In the genomic region with DNA sequence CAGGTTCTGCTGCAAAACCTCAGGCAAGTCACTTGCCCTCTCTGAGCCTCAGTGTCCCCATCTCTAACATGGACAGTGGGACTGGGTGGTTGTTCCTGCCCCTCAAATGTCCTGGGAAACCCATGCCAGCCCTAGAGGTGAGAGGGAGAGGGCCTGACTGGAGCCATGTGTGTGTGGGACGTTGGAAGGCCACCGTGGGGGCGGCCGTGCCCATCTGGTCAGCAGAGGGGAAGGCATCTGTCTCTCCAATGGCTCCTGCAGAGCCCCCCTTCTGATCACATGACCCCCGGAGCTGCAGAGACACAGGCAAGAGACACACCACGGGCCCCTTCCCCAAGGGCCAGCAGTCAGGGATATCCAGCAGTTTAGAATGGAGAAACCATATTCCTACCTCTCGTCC, we compare ENCODE assay signal across 2 cellular contexts.
TF ChIP-seq lines count a peak whose summit lies in the region.

No MANE protein-coding gene starts in this region.

TF ChIP-seq in A549, 52 proteins besides CTCF, POLR2A, EP300 and RAD21:
- TF ChIP-seq NPAS2 (CRISPR knock-in tag; IDR thresholded peaks at IDR 0.05; ENCODE audit: borderline replicate concordance) (no peak), CHD4 (IDR thresholded peaks at IDR 0.05; ENCODE audit: borderline replicate concordance) (no peak), SMC3 (IDR thresholded peaks at IDR 0.05) (no peak), KDM5A (IDR thresholded peaks at IDR 0.05) (no peak), HOXB5 (CRISPR knock-in tag; IDR thresholded peaks at IDR 0.05) (no peak), GATA3 (IDR thresholded peaks at IDR 0.05; ENCODE audit: borderline replicate concordance) (no peak), RCOR1 (IDR thresholded peaks at IDR 0.05; ENCODE audit: low read depth, low read length) (no peak)
- TF ChIP-seq, protein P1, sequence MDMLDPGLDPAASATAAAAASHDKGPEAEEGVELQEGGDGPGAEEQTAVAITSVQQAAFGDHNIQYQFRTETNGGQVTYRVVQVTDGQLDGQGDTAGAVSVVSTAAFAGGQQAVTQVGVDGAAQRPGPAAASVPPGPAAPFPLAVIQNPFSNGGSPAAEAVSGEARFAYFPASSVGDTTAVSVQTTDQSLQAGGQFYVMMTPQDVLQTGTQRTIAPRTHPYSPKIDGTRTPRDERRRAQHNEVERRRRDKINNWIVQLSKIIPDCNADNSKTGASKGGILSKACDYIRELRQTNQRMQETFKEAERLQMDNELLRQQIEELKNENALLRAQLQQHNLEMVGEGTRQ (IDR thresholded peaks at IDR 0.05) = no peak
- TF ChIP-seq, protein P2, sequence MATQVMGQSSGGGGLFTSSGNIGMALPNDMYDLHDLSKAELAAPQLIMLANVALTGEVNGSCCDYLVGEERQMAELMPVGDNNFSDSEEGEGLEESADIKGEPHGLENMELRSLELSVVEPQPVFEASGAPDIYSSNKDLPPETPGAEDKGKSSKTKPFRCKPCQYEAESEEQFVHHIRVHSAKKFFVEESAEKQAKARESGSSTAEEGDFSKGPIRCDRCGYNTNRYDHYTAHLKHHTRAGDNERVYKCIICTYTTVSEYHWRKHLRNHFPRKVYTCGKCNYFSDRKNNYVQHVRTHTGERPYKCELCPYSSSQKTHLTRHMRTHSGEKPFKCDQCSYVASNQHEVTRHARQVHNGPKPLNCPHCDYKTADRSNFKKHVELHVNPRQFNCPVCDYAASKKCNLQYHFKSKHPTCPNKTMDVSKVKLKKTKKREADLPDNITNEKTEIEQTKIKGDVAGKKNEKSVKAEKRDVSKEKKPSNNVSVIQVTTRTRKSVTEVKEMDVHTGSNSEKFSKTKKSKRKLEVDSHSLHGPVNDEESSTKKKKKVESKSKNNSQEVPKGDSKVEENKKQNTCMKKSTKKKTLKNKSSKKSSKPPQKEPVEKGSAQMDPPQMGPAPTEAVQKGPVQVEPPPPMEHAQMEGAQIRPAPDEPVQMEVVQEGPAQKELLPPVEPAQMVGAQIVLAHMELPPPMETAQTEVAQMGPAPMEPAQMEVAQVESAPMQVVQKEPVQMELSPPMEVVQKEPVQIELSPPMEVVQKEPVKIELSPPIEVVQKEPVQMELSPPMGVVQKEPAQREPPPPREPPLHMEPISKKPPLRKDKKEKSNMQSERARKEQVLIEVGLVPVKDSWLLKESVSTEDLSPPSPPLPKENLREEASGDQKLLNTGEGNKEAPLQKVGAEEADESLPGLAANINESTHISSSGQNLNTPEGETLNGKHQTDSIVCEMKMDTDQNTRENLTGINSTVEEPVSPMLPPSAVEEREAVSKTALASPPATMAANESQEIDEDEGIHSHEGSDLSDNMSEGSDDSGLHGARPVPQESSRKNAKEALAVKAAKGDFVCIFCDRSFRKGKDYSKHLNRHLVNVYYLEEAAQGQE (IDR thresholded peaks at IDR 0.05) = no peak
- TF ChIP-seq, protein P3, sequence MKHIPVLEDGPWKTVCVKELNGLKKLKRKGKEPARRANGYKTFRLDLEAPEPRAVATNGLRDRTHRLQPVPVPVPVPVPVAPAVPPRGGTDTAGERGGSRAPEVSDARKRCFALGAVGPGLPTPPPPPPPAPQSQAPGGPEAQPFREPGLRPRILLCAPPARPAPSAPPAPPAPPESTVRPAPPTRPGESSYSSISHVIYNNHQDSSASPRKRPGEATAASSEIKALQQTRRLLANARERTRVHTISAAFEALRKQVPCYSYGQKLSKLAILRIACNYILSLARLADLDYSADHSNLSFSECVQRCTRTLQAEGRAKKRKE (CRISPR knock-in tag; IDR thresholded peaks at IDR 0.05; ENCODE audit: low read depth) = no peak
- TF ChIP-seq, protein P4, sequence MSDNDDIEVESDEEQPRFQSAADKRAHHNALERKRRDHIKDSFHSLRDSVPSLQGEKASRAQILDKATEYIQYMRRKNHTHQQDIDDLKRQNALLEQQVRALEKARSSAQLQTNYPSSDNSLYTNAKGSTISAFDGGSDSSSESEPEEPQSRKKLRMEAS (IDR thresholded peaks at IDR 0.05) = no peak

TF ChIP-seq in IMR-90, 13 proteins besides CTCF, POLR2A, EP300 and RAD21:
- no peak for TF ChIP-seq RCOR1 (IDR thresholded peaks at IDR 0.05; ENCODE audit: insufficient replicate concordance, low read length)
- TF ChIP-seq MAZ (IDR thresholded peaks at IDR 0.05; ENCODE audit: borderline replicate concordance, low read depth, low read length) = no peak
- no peak for TF ChIP-seq CHD1 (IDR thresholded peaks at IDR 0.05; ENCODE audit: low read depth, low read length)
- no peak for TF ChIP-seq SMC3 (IDR thresholded peaks at IDR 0.05; ENCODE audit: low read depth, low read length)
- no peak for TF ChIP-seq RFX5 (IDR thresholded peaks at IDR 0.05; ENCODE audit: low read depth, low read length)
- TF ChIP-seq, protein P1 (IDR thresholded peaks at IDR 0.05; ENCODE audit: low read depth, low read length) = no peak
- TF ChIP-seq, protein P5, sequence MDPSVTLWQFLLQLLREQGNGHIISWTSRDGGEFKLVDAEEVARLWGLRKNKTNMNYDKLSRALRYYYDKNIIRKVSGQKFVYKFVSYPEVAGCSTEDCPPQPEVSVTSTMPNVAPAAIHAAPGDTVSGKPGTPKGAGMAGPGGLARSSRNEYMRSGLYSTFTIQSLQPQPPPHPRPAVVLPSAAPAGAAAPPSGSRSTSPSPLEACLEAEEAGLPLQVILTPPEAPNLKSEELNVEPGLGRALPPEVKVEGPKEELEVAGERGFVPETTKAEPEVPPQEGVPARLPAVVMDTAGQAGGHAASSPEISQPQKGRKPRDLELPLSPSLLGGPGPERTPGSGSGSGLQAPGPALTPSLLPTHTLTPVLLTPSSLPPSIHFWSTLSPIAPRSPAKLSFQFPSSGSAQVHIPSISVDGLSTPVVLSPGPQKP (IDR thresholded peaks at IDR 0.05; ENCODE audit: borderline replicate concordance, low read depth, low read length) = no peak
- no peak for TF ChIP-seq CEBPB (IDR thresholded peaks at IDR 0.05; ENCODE audit: low read depth, low read length)
- no peak for TF ChIP-seq FOS (IDR thresholded peaks at IDR 0.05; ENCODE audit: low read depth, low read length)
- no peak for TF ChIP-seq NFE2L2 (IDR thresholded peaks at IDR 0.05; ENCODE audit: low read depth, low read length)
- TF ChIP-seq MXI1 (IDR thresholded peaks at IDR 0.05; ENCODE audit: borderline replicate concordance, low read depth, low read length) = no peak
- no peak for TF ChIP-seq MAFK (IDR thresholded peaks at IDR 0.05; ENCODE audit: low read depth, low read length)
- TF ChIP-seq BHLHE40 (IDR thresholded peaks at IDR 0.05; ENCODE audit: low read depth, low read length) = no peak
